Comparison of ENCODE assay signal across 31 cellular contexts in genomic region chr19:48611872-48612271, GRCh38. TPM values are rescaled to one million over a fixed set of nuclear protein-coding genes. Genes with fewer than 3 reads are reported as not detected.
"Had no signal": no experiment of that assay in that cellular context is flagged by ENCODE, and none has a peak within 500 bp of the region (broad histone marks: within the 10 kb centered on the region; RNA-seq: fewer than 3 reads in every experiment).

No MANE protein-coding gene starts in this region.

- H3K4me3 ChIP-seq: spleen, tibial nerve had no signal

- DNase-seq: activated CD4-positive, alpha-beta T cell treated with anti-CD3 and anti-CD28 coated beads, Interleukin-2, amount 10 ng/mL, durations not matched to agents 7 days and 5 days; activated CD4-positive, CD25-positive, alpha-beta regulatory T cell treated with anti-CD3 and anti-CD28 coated beads, Interleukin-2, amount 50 U/mL, for 72 hours; activated gamma-delta T cell treated with Interleukin-2 at 50 U/mL for 16 hours; activated T-cell treated with anti-CD3 and anti-CD28 coated beads for 4 hours; brain microvascular endothelial cell; cortex of kidney; head of caudate nucleus; hippocampal formation; left cardiac atrium; mammary epithelial cell; nephron progenitor cell; occipital lobe; spleen; stimulated activated naive CD4-positive, alpha-beta T cell treated with Interleukin-2 at 50 U/mL for 16 hours; T-helper 17 cell had no signal

- H3K9me3 Mint-ChIP-seq: activated CD4-positive, alpha-beta T cell treated with anti-CD3 and anti-CD28 coated beads, Interleukin-2, amount 10 ng/mL, durations not matched to agents 7 days and 5 days; activated naive CD4-positive, alpha-beta T cell treated with anti-CD3 and anti-CD28 coated beads, Interleukin-2, amount 50 U/mL, for 72 hours; activated T-helper 17 cell treated with anti-CD3 and anti-CD28 coated beads, Interleukin-2, amount 50 U/mL, for 72 hours; nephron progenitor cell had no signal

- FAIRE-seq: astrocyte, endothelial cell of umbilical vein, keratinocyte had no signal

- H3K27ac ChIP-seq: brain microvascular endothelial cell, parathyroid adenoma, spleen, tibial nerve had no signal

- ATAC-seq: activated T-helper 17 cell treated with anti-CD3 and anti-CD28 coated beads, Interleukin-2, amount 50 U/mL, for 72 hours; left cardiac atrium; right cardiac atrium; T-helper 17 cell had no signal

- H3K27ac Mint-ChIP-seq: activated CD4-positive, alpha-beta T cell treated with anti-CD3 and anti-CD28 coated beads, Interleukin-2, amount 10 ng/mL, durations not matched to agents 7 days and 5 days; activated T-helper 17 cell treated with anti-CD3 and anti-CD28 coated beads, Interleukin-2, amount 50 U/mL, for 72 hours; nephron progenitor cell; T-helper 17 cell had no signal

- H3K27me3 Mint-ChIP-seq: activated CD4-positive, alpha-beta T cell treated with anti-CD3 and anti-CD28 coated beads, Interleukin-2, amount 10 ng/mL, durations not matched to agents 7 days and 5 days; activated T-helper 17 cell treated with anti-CD3 and anti-CD28 coated beads, Interleukin-2, amount 50 U/mL, for 72 hours; T-helper 17 cell had no signal

- H3K9me3 ChIP-seq: spleen, tibial nerve had no signal

- H3K4me1 Mint-ChIP-seq: activated T-helper 17 cell treated with anti-CD3 and anti-CD28 coated beads, Interleukin-2, amount 50 U/mL, for 72 hours had no signal

- H3K27me3 ChIP-seq: brain microvascular endothelial cell, spleen, tibial nerve had no signal

- H3K4me3 Mint-ChIP-seq: activated CD4-positive, alpha-beta T cell treated with anti-CD3 and anti-CD28 coated beads, Interleukin-2, amount 10 ng/mL, durations not matched to agents 7 days and 5 days; activated T-helper 17 cell treated with anti-CD3 and anti-CD28 coated beads, Interleukin-2, amount 50 U/mL, for 72 hours; nephron progenitor cell; T-helper 17 cell had no signal

- H3K9ac ChIP-seq: parathyroid adenoma had no signal

- H2AFZ ChIP-seq: parathyroid adenoma had no signal

RNA-seq across cellular contexts. Expression of gene FAM83E, which starts 3.0 kb away (rescaled TPM):
- total RNA-seq: cardiac septum, temporal lobe, tibial nerve had no signal
- polyA plus RNA-seq: fibroblast of lung had no signal

RNA-seq across cellular contexts. Expression of gene SPACA4, which starts 5.3 kb away (rescaled TPM):
- total RNA-seq: activated CD4-positive, alpha-beta T cell treated with anti-CD3 and anti-CD28 coated beads, Interleukin-2, amount 10 ng/mL, durations not matched to agents 7 days and 5 days; activated naive CD4-positive, alpha-beta T cell treated with anti-CD3 and anti-CD28 coated beads, Interleukin-2, amount 50 U/mL, for 72 hours; activated T-helper 17 cell treated with anti-CD3 and anti-CD28 coated beads, Interleukin-2, amount 50 U/mL, for 72 hours; astrocyte; cardiac septum; chondrocyte; endothelial cell of umbilical vein; fibroblast of lung; fibroblast of villous mesenchyme; left cardiac atrium; liver; mammary epithelial cell; mucosa of gallbladder; occipital lobe; right cardiac atrium; spleen; T-helper 17 cell; temporal lobe; tibial nerve; urinary bladder had no signal
- polyA plus RNA-seq: endothelial cell of umbilical vein, fibroblast of lung, liver, mammary epithelial cell, right cardiac atrium, spleen, urinary bladder had no signal
